ENCODE assay signal across 8 cellular contexts in the genomic region with DNA sequence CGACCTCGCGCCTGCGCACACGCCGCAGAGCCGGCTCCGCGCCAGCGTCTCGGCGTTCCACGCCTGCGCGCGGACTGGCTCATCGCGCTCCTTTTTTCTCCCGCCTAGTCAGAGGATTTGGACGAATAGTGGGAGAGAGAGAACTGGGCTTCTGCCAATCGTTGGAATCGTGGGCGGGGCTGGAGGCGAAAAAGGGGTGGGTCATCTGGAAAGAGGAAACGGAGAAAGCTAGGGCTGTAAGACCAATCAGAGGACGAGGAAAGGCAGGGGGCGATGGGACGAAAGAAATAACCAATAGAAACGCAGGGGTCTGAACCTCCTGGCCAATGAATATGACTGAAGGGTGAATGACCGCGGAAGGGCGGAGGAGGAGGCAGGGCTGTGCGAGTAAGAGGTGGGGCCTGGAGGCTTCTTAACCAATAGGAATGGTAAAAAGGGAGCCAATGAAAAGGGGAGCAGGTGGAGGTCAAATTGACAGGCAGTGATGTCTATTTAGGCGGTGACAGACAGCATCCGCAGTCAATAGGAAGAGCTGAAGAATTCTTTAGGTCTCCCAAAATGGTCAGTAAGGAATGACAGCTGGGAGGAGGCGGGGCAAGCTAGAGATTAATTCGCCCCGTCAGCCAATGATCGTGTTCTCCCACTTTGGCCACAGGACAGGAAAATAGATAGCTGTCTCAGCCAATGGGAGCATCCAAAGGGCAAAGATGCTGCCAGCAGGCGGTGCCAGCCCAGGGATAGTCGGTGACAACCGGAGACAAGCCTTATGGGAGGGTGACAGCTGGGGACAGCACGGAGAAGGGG. TPM values are rescaled to one million over a fixed set of nuclear protein-coding genes. Genes with fewer than 3 reads are reported as not detected.
DNase-seq lines count a peak whose midpoint lies in the region; ATAC-seq lines count a peak whose summit lies in the region.

TSS of gene TBC1D10B (minus strand) at position 51 of the 804 bp plus-strand sequence. CDS start 311 bp downstream, outside the sequence.

- CTCF ChIA-PET in activated CD4-positive, alpha-beta memory T cell treated with anti-CD3 and anti-CD28 coated beads for 36 hours (lab: Charles Lee): interaction anchor here (0.6 to 3.4 kb wide), 13 partner anchors 12 to 327 kb away, joined by 3 to 25 read pairs (median 5); partner anchors contain the start of genes CD2BP2, DCTPP1, SEPTIN1 and TBX6

- peak; percentile 99 to 100 (median 100) for DNase-seq in C1 segment of cervical spinal cord (lab: John Stamatoyannopoulos, UW)
- peak; percentile 100 for DNase-seq in NCI-H82 (lab: John Stamatoyannopoulos, UW)
- peak; percentile 100 for DNase-seq in activated CD4-positive, alpha-beta memory T cell treated with anti-CD3 and anti-CD28 coated beads for 36 hours
- DNase-seq in dermis blood vessel endothelial cell: peak; percentile 100
- DNase-seq in left lobe of liver (ENCODE audit: low spot score): peak; percentile 99
- DNase-seq in stimulated activated CD4-positive, alpha-beta T cell treated with anti-CD3 and anti-CD28 coated beads, Interleukin-2, amount 100 ng/mL, for 24 hours: peak; percentile 97 to 98

- H3K4me1 Mint-ChIP-seq in activated CD4-positive, alpha-beta memory T cell treated with anti-CD3 and anti-CD28 coated beads for 36 hours (ENCODE audit: low read depth): peaks cover 34% of the 10 kb centered on the region

- intact Hi-C loops in activated CD4-positive, alpha-beta memory T cell treated with anti-CD3 and anti-CD28 coated beads for 36 hours (cut with micrococcal nuclease): loop anchor here (1.0 to 10.0 kb wide), 8 partner anchors 8 to 554 kb away; partner anchors contain the start of genes CD2BP2, FBXL19, MVP and ZNF771

- H3K36me3 Mint-ChIP-seq in activated CD4-positive, alpha-beta memory T cell treated with anti-CD3 and anti-CD28 coated beads for 36 hours: peaks cover 24% of the 10 kb centered on the region

- peaks cover 3% of the 10 kb centered on the region for H3K27me3 Mint-ChIP-seq in activated CD4-positive, alpha-beta memory T cell treated with anti-CD3 and anti-CD28 coated beads for 36 hours

- peak; percentile 72 for ATAC-seq in GM19452 (IDR thresholded peaks at IDR 0.05; ENCODE audit: unreplicated experiment)
- peak; percentile 60 for ATAC-seq in HG03575 (IDR thresholded peaks at IDR 0.05; ENCODE audit: extremely low read depth, insufficient number of reproducible peaks, low FRiP score, unreplicated experiment)
- peak; percentile 78 for ATAC-seq in left lobe of liver

- no peaks in the 10 kb centered on the region for H3K9me3 Mint-ChIP-seq in activated CD4-positive, alpha-beta memory T cell treated with anti-CD3 and anti-CD28 coated beads for 36 hours

- H3K27ac Mint-ChIP-seq in activated CD4-positive, alpha-beta memory T cell treated with anti-CD3 and anti-CD28 coated beads for 36 hours: peak within 1 kb of the TSS; percentile 95

- H3K4me3 Mint-ChIP-seq in activated CD4-positive, alpha-beta memory T cell treated with anti-CD3 and anti-CD28 coated beads for 36 hours: peak within 1 kb of the TSS; percentile 91

- POLR2A ChIA-PET in activated CD4-positive, alpha-beta memory T cell treated with anti-CD3 and anti-CD28 coated beads for 36 hours (lab: Charles Lee): interaction anchor here (0.7 to 3.5 kb wide), 6 partner anchors 9 to 280 kb away, joined by 3 to 16 read pairs (median 4); partner anchors contain the start of genes PRR14 and SEPTIN1

RNA-seq across cellular contexts. Expression of gene TBC1D10B, which starts in this region (rescaled TPM):
- 10 to 100 TPM; 54.7 to 54.8 TPM for total RNA-seq in activated CD4-positive, alpha-beta memory T cell treated with anti-CD3 and anti-CD28 coated beads for 36 hours
- total RNA-seq in dermis blood vessel endothelial cell: 37.4 and 57.4 TPM in 2 replicates
- total RNA-seq in left lobe of liver: 14.1 TPM

Comparison
In these comparisons a context has a peak if more than half of its experiments do, and no peak if none do; other contexts are left out.
1. Peak in every context shown above with its lines: DNase-seq and ATAC-seq.